In the genomic region with DNA sequence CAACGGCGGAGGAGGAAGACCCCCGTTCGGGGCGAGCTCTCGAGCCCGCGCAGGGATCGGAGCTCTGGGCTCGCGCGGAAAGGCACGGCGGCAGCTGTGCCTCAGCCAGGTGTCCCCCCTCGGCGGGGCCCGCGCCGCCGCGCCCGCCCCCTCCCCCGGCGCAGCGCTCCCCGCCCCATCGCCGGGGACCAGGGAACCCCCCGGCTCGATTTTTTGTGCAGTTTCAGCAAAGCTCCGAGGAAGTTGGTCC, we compare ENCODE assay signal across 8 cellular contexts.
DNase-seq lines count a peak whose midpoint lies in the region; ATAC-seq and TF ChIP-seq lines count a peak whose summit lies in the region.

No MANE protein-coding gene starts in this region.

- no peaks in the 10 kb centered on the region for H4K20me1 ChIP-seq in neural cell (ENCODE audit: insufficient read depth)

- BruUV-seq in A673 (replicated peaks; lab: Mats Ljungman, UMichigan), result no TSS peak

- H3K27ac ChIP-seq in A673 (ENCODE audit: low read depth, low read length, poor library complexity, severe bottlenecking), result peak overlapping the region; percentile 99
- peak overlapping the region; percentile 86 for H3K27ac ChIP-seq in neural cell (ENCODE audit: low read length)

- no peaks in the 10 kb centered on the region for H3K27me3 ChIP-seq in A673 (replicated peaks; ENCODE audit: insufficient read depth, low read depth, low read length, poor library complexity)
- peaks cover 4% of the 10 kb centered on the region for H3K27me3 ChIP-seq in endocrine pancreas (ENCODE audit: control insufficient read depth, insufficient read depth, low read length)
- H3K27me3 ChIP-seq in neural cell (ENCODE audit: insufficient read depth, low read depth, low read length), result peaks cover 45% of the 10 kb centered on the region

- H3K4me1 ChIP-seq in A673 (ENCODE audit: insufficient read depth, low read length, poor library complexity, severe bottlenecking), result peaks cover 36% of the 10 kb centered on the region
- no peaks in the 10 kb centered on the region for H3K4me1 ChIP-seq in endocrine pancreas (ENCODE audit: control insufficient read depth, insufficient read depth, low read length)

- H3F3A ChIP-seq in neural cell (ENCODE audit: insufficient read depth, low read length, poor library complexity, severe bottlenecking), result no peaks in the 10 kb centered on the region

- peak; percentile 6 for ATAC-seq in GM19455 (IDR thresholded peaks at IDR 0.05; ENCODE audit: unreplicated experiment)

- TF ChIP-seq RAD21 in neural cell (conservative IDR thresholded peaks at IDR 0.05), result no peak

- POLR2A ChIA-PET in A673 (lab: Charles Lee; ENCODE audit: low non-redundant PET), result interaction anchor here (0.6 kb wide), 2 partner anchors 22 to 940 kb away, joined by 5 to 7 read pairs; no protein-coding TSS in a partner anchor

- H3K9me3 ChIP-seq in A673 (ENCODE audit: low read depth, low read length, poor library complexity, severe bottlenecking), result no peaks in the 10 kb centered on the region
- H3K9me3 ChIP-seq in endocrine pancreas (ENCODE audit: control insufficient read depth, low read length), result no peaks in the 10 kb centered on the region
- H3K9me3 ChIP-seq in neural cell (ENCODE audit: low read length), result no peaks in the 10 kb centered on the region

- peak overlapping the region; percentile 65 for H3K9ac ChIP-seq in endocrine pancreas (ENCODE audit: control insufficient read depth, insufficient read depth, low read length)
- H3K9ac ChIP-seq in neural cell (ENCODE audit: low read length), result peak overlapping the region; percentile 96

- TF ChIP-seq EP300 in neural cell (conservative IDR thresholded peaks at IDR 0.05; ENCODE audit: poor library complexity, severe bottlenecking), result no peak

- peak overlapping the region; percentile 91 for H3K4me3 ChIP-seq in A673 (ENCODE audit: low read depth, low read length, poor library complexity, severe bottlenecking)
- H3K4me3 ChIP-seq in endocrine pancreas (ENCODE audit: control insufficient read depth, insufficient read depth, low read length), result no peak overlapping the region
- peak overlapping the region; percentile 99 for H3K4me3 ChIP-seq in neural cell (ENCODE audit: low read length)

- no peaks in the 10 kb centered on the region for H3K36me3 ChIP-seq in A673 (ENCODE audit: insufficient read depth, low read length, poor library complexity, severe bottlenecking)
- peaks cover 2% of the 10 kb centered on the region for H3K36me3 ChIP-seq in endocrine pancreas (ENCODE audit: control insufficient read depth, insufficient read depth, low read length)
- H3K36me3 ChIP-seq in neural cell (ENCODE audit: insufficient read depth, low read length), result no peaks in the 10 kb centered on the region

- intact Hi-C loops in A673 (cut with micrococcal nuclease; ENCODE audit: unreplicated experiment), result no loop called here

- no peaks in the 10 kb centered on the region for H3K9me2 ChIP-seq in neural cell (ENCODE audit: insufficient read depth, low read length)

- H3K4me2 ChIP-seq in neural cell (ENCODE audit: low read length), result peak overlapping the region; percentile 44

- no peak for TF ChIP-seq CTCF in A673 (conservative IDR thresholded peaks at IDR 0.05; ENCODE audit: low read depth, low read length)
- no peak for TF ChIP-seq CTCF in neural cell (IDR thresholded peaks at IDR 0.05; ENCODE audit: poor library complexity, severe bottlenecking)

- CTCF ChIA-PET in A673 (lab: Charles Lee), result no interaction called here

- peak overlapping the region; percentile 62 for H2AFZ ChIP-seq in neural cell (ENCODE audit: low read depth, low read length)

- DNase-seq in A673 (ENCODE audit: low spot score) (no peak), NCI-H1048 (lab: John Stamatoyannopoulos, UW) (peak; percentile 49), pons (ENCODE audit: low spot score) (no peak), NOMO-1 (lab: John Stamatoyannopoulos, UW; ENCODE audit: unreplicated experiment in 2 of 2) (no peak), NCI-H2029 (lab: John Stamatoyannopoulos, UW) (no peak)

- peaks cover 16% of the 10 kb centered on the region for H3K79me2 ChIP-seq in neural cell (replicated peaks; ENCODE audit: insufficient read depth, low read length)

TF ChIP-seq in neural cell, 6 proteins besides CTCF, POLR2A, EP300 and RAD21:
- no peak for TF ChIP-seq MXI1 (conservative IDR thresholded peaks at IDR 0.05; ENCODE audit: poor library complexity, severe bottlenecking)
- TF ChIP-seq TAF1 (IDR thresholded peaks at IDR 0.05; ENCODE audit: low read depth), result no peak
- TF ChIP-seq, protein P1, sequence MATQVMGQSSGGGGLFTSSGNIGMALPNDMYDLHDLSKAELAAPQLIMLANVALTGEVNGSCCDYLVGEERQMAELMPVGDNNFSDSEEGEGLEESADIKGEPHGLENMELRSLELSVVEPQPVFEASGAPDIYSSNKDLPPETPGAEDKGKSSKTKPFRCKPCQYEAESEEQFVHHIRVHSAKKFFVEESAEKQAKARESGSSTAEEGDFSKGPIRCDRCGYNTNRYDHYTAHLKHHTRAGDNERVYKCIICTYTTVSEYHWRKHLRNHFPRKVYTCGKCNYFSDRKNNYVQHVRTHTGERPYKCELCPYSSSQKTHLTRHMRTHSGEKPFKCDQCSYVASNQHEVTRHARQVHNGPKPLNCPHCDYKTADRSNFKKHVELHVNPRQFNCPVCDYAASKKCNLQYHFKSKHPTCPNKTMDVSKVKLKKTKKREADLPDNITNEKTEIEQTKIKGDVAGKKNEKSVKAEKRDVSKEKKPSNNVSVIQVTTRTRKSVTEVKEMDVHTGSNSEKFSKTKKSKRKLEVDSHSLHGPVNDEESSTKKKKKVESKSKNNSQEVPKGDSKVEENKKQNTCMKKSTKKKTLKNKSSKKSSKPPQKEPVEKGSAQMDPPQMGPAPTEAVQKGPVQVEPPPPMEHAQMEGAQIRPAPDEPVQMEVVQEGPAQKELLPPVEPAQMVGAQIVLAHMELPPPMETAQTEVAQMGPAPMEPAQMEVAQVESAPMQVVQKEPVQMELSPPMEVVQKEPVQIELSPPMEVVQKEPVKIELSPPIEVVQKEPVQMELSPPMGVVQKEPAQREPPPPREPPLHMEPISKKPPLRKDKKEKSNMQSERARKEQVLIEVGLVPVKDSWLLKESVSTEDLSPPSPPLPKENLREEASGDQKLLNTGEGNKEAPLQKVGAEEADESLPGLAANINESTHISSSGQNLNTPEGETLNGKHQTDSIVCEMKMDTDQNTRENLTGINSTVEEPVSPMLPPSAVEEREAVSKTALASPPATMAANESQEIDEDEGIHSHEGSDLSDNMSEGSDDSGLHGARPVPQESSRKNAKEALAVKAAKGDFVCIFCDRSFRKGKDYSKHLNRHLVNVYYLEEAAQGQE (IDR thresholded peaks at IDR 0.05; ENCODE audit: borderline replicate concordance), result no peak
- no peak for TF ChIP-seq POLR2AphosphoS5 (IDR thresholded peaks at IDR 0.05)
- TF ChIP-seq SMC3 (conservative IDR thresholded peaks at IDR 0.05; ENCODE audit: poor library complexity), result no peak
- no peak for TF ChIP-seq EZH2 (IDR thresholded peaks at IDR 0.05; ENCODE audit: borderline replicate concordance, insufficient read depth, low read length, poor library complexity, severe bottlenecking)
TF ChIP-seq in neural cell: peak in this region for 0.
